Comparison of ENCODE assay signal across 19 cellular contexts in genomic region chr7:25519962-25520562, GRCh38.
DNase-seq lines count a peak whose midpoint lies in the region; TF ChIP-seq lines count a peak whose summit lies in the region.
"Had no signal": no experiment of that assay in that cellular context is flagged by ENCODE, and none has a peak within 500 bp of the region (broad histone marks: within the 10 kb centered on the region; RNA-seq: fewer than 3 reads in every experiment).

No MANE protein-coding gene starts in this region.

- POLR2A ChIA-PET in GM10248 (lab: Yijun Ruan, JAX), result no interaction called here

- no peaks in the 10 kb centered on the region for H3K9me3 ChIP-seq in ascending aorta
- H3K9me3 ChIP-seq: prostate gland had no signal

- H3K4me3 Mint-ChIP-seq in activated naive CD4-positive, alpha-beta T cell treated with anti-CD3 and anti-CD28 coated beads for 36 hours, result no peak overlapping the region
- no peak overlapping the region for H3K4me3 Mint-ChIP-seq in activated T-helper 1 cell treated with anti-CD3 and anti-CD28 coated beads, Interleukin-12 subunit alpha, Interleukin-12 subunit beta, Interleukin-2, Interleukin-4 antibody, amounts not matched to agents 30 ng/mL and 10 ng/mL and 1 ng/mL, durations not matched to agents 14 hours and 24 hours and 36 hours
- H3K4me3 Mint-ChIP-seq: activated CD4-positive, alpha-beta memory T cell treated with anti-CD3 and anti-CD28 coated beads for 36 hours; CD4-positive, alpha-beta memory T cell had no signal

- H3K36me3 Mint-ChIP-seq in activated naive CD4-positive, alpha-beta T cell treated with anti-CD3 and anti-CD28 coated beads for 36 hours (ENCODE audit: low read depth), result no peaks in the 10 kb centered on the region
- H3K36me3 Mint-ChIP-seq in activated T-helper 1 cell treated with anti-CD3 and anti-CD28 coated beads, Interleukin-12 subunit alpha, Interleukin-12 subunit beta, Interleukin-2, Interleukin-4 antibody, amounts not matched to agents 30 ng/mL and 10 ng/mL and 1 ng/mL, durations not matched to agents 14 hours and 24 hours and 36 hours (ENCODE audit: low read depth), result peaks cover 7% of the 10 kb centered on the region
- H3K36me3 Mint-ChIP-seq: activated CD4-positive, alpha-beta memory T cell treated with anti-CD3 and anti-CD28 coated beads for 36 hours; CD4-positive, alpha-beta memory T cell had no signal

- H3K27ac ChIP-seq in ascending aorta, result no peak overlapping the region
- H3K27ac ChIP-seq: cardiac muscle cell, prostate gland had no signal

- peak overlapping the region; percentile 51 for H3K27ac Mint-ChIP-seq in activated naive CD4-positive, alpha-beta T cell treated with anti-CD3 and anti-CD28 coated beads for 36 hours
- peak overlapping the region; percentile 36 for H3K27ac Mint-ChIP-seq in activated T-helper 1 cell treated with anti-CD3 and anti-CD28 coated beads, Interleukin-12 subunit alpha, Interleukin-12 subunit beta, Interleukin-2, Interleukin-4 antibody, amounts not matched to agents 30 ng/mL and 10 ng/mL and 1 ng/mL, durations not matched to agents 14 hours and 24 hours and 36 hours
- H3K27ac Mint-ChIP-seq: activated CD4-positive, alpha-beta memory T cell treated with anti-CD3 and anti-CD28 coated beads for 36 hours; CD4-positive, alpha-beta memory T cell had no signal

- CTCF ChIA-PET in activated naive CD4-positive, alpha-beta T cell treated with anti-CD3 and anti-CD28 coated beads for 36 hours (lab: Charles Lee), result interaction anchor here (1.1 to 2.4 kb wide), 2 partner anchors 45 to 48 kb away, joined by 3 to 6 read pairs; no protein-coding TSS in a partner anchor
- CTCF ChIA-PET in GM10248 (lab: Yijun Ruan, JAX), result no interaction called here

- intact Hi-C loops in activated naive CD4-positive, alpha-beta T cell treated with anti-CD3 and anti-CD28 coated beads for 36 hours (cut with micrococcal nuclease), result loop anchor here (2.0 kb wide), 1 partner anchor 23 kb away; no protein-coding TSS in a partner anchor
- intact Hi-C loops in activated T-helper 1 cell treated with anti-CD3 and anti-CD28 coated beads, Interleukin-12 subunit alpha, Interleukin-12 subunit beta, Interleukin-2, Interleukin-4 antibody, amounts not matched to agents 30 ng/mL and 10 ng/mL and 1 ng/mL, durations not matched to agents 14 hours and 24 hours and 36 hours (cut with micrococcal nuclease), result no loop called here
- intact Hi-C loops in ascending aorta (cut with DNase I), result no loop called here

- no peak overlapping the region for H3K4me3 ChIP-seq in Jurkat, Clone E6-1 (ENCODE audit: low read length)
- no peak overlapping the region for H3K4me3 ChIP-seq in ascending aorta
- H3K4me3 ChIP-seq: cardiac muscle cell, prostate gland had no signal

- no peaks in the 10 kb centered on the region for H3K36me3 ChIP-seq in ascending aorta
- H3K36me3 ChIP-seq: cardiac muscle cell, prostate gland had no signal

- H3K27me3 ChIP-seq in ascending aorta, result no peaks in the 10 kb centered on the region
- H3K27me3 ChIP-seq: cardiac muscle cell had no signal

- no peaks in the 10 kb centered on the region for H3K27me3 Mint-ChIP-seq in activated naive CD4-positive, alpha-beta T cell treated with anti-CD3 and anti-CD28 coated beads for 36 hours (ENCODE audit: low read depth)
- H3K27me3 Mint-ChIP-seq in activated T-helper 1 cell treated with anti-CD3 and anti-CD28 coated beads, Interleukin-12 subunit alpha, Interleukin-12 subunit beta, Interleukin-2, Interleukin-4 antibody, amounts not matched to agents 30 ng/mL and 10 ng/mL and 1 ng/mL, durations not matched to agents 14 hours and 24 hours and 36 hours (ENCODE audit: insufficient read depth), result no peaks in the 10 kb centered on the region
- H3K27me3 Mint-ChIP-seq: activated CD4-positive, alpha-beta memory T cell treated with anti-CD3 and anti-CD28 coated beads for 36 hours had no signal

- TF ChIP-seq CTCF in GM10248 (IDR thresholded peaks at IDR 0.05; ENCODE audit: control extremely low read depth, extremely low read depth, low read depth, missing control alignments), result no peak
- no peak for TF ChIP-seq CTCF in ascending aorta (IDR thresholded peaks at IDR 0.05)

- peak; percentile 35 for DNase-seq in activated naive CD4-positive, alpha-beta T cell treated with anti-CD3 and anti-CD28 coated beads for 36 hours
- DNase-seq in activated naive CD4-positive, alpha-beta T cell treated with anti-CD3 and anti-CD28 coated beads, Interleukin-2, amount 50 U/mL, for 16 hours, result no peak
- DNase-seq in Jurkat, Clone E6-1 (ENCODE audit: low read depth, low spot score), result peak; percentile 11
- no peak for DNase-seq in activated T-helper 1 cell treated with anti-CD3 and anti-CD28 coated beads, Interleukin-12 subunit alpha, Interleukin-12 subunit beta, Interleukin-2, Interleukin-4 antibody, amounts not matched to agents 30 ng/mL and 10 ng/mL and 1 ng/mL, durations not matched to agents 14 hours and 24 hours and 36 hours (ENCODE audit: low spot score)
- DNase-seq in renal cortical epithelial cell (ENCODE audit: low read depth) (peak; percentile 8), GM10248 (ENCODE audit: extremely low spot score) (no peak), ascending aorta (ENCODE audit: low spot score in 2 of 2) (no peak)
- no peak for DNase-seq in central memory CD4-positive, alpha-beta T cell
- DNase-seq: activated CD4-positive, alpha-beta memory T cell treated with anti-CD3 and anti-CD28 coated beads for 36 hours; activated T-cell treated with anti-CD3 and anti-CD28 coated beads, Interleukin-2, amount 50 U/mL, for 48 hours; CD4-positive, alpha-beta memory T cell; DMS53; KBM-7; NCI-H1930; NCI-H510A; small intestine; stimulated activated CD4-positive, alpha-beta T cell treated with anti-CD3 and anti-CD28 coated beads, Interleukin-4, amount 100 ng/mL, for 24 hours had no signal

- H3K4me1 Mint-ChIP-seq in activated naive CD4-positive, alpha-beta T cell treated with anti-CD3 and anti-CD28 coated beads for 36 hours (ENCODE audit: low read depth), result peaks cover 45% of the 10 kb centered on the region
- peaks cover 39% of the 10 kb centered on the region for H3K4me1 Mint-ChIP-seq in activated T-helper 1 cell treated with anti-CD3 and anti-CD28 coated beads, Interleukin-12 subunit alpha, Interleukin-12 subunit beta, Interleukin-2, Interleukin-4 antibody, amounts not matched to agents 30 ng/mL and 10 ng/mL and 1 ng/mL, durations not matched to agents 14 hours and 24 hours and 36 hours (ENCODE audit: low read depth)

- no peaks in the 10 kb centered on the region for H3K4me1 ChIP-seq in ascending aorta
- H3K4me1 ChIP-seq: prostate gland had no signal

- no peaks in the 10 kb centered on the region for H3K9me3 Mint-ChIP-seq in activated naive CD4-positive, alpha-beta T cell treated with anti-CD3 and anti-CD28 coated beads for 36 hours
- peaks cover 21% of the 10 kb centered on the region for H3K9me3 Mint-ChIP-seq in activated T-helper 1 cell treated with anti-CD3 and anti-CD28 coated beads, Interleukin-12 subunit alpha, Interleukin-12 subunit beta, Interleukin-2, Interleukin-4 antibody, amounts not matched to agents 30 ng/mL and 10 ng/mL and 1 ng/mL, durations not matched to agents 14 hours and 24 hours and 36 hours
- H3K9me3 Mint-ChIP-seq: activated CD4-positive, alpha-beta memory T cell treated with anti-CD3 and anti-CD28 coated beads for 36 hours had no signal

Comparison
In these comparisons a context has a peak if more than half of its experiments do, and no peak if none do; other contexts are left out.
1. DNase-seq: peak in activated naive CD4-positive, alpha-beta T cell treated with anti-CD3 and anti-CD28 coated beads for 36 hours (single experiment), Jurkat, Clone E6-1 (single experiment) and renal cortical epithelial cell (single experiment); none in activated naive CD4-positive, alpha-beta T cell treated with anti-CD3 and anti-CD28 coated beads, Interleukin-2, amount 50 U/mL, for 16 hours (single experiment), activated T-helper 1 cell treated with anti-CD3 and anti-CD28 coated beads, Interleukin-12 subunit alpha, Interleukin-12 subunit beta, Interleukin-2, Interleukin-4 antibody, amounts not matched to agents 30 ng/mL and 10 ng/mL and 1 ng/mL, durations not matched to agents 14 hours and 24 hours and 36 hours (single experiment), GM10248 (single experiment), central memory CD4-positive, alpha-beta T cell (single experiment) and ascending aorta (0 of 2).